ENCODE assay signal across 11 cellular contexts in the genomic region with DNA sequence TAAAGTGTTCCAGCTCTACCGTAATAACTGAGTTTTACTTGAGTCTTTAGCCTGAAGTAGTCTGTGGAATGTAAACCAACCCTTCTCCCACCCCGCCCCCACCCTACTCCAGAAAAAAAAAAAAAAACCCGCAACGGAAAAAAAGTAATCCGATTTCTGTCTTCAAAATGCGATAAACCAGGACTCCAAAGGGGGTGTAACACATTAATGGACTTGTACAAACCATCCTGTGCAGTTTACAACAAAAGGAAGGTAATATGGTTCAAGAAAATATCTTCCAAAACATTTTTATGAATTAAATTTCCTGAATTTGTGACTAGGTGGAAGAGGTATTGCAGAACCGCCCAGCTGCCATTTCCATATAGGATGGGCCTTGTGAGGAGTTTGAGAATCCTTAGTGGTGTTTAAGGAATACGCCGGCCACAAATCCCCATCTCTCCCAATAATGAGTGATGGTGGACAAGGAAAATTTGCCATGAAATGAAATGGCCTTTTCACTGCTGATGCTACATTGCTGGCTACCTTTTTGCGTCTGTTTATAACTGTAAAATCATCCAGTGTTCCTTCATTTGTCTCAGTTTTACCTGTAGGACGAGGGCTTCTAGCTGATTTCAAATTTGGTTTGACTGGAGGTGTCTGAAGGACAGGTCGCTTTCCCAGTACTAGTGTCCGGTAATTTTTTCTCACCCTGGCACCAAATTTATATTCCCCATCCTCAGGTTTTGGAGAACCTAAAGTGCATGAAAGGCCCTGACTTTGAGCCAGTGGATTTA. TPM values are rescaled to one million over a fixed set of nuclear protein-coding genes. Genes with fewer than 3 reads are reported as not detected.
DNase-seq lines count a peak whose midpoint lies in the region; FAIRE-seq and TF ChIP-seq lines count a peak whose summit lies in the region.
"Had no signal": no experiment of that assay in that cellular context is flagged by ENCODE, and none has a peak within 500 bp of the region (broad histone marks: within the 10 kb centered on the region; RNA-seq: fewer than 3 reads in every experiment).

No MANE protein-coding gene starts in this region.

- intact Hi-C loops in kidney (cut with DNase I) (no loop called here), stomach (cut with DNase I; ENCODE audit: low total_unique reads) (no loop called here)

- 72 to 87% (median 83%) methylated on average over 13 of the region's 13 CpGs for WGBS in stomach, 5 donors

- no peak overlapping the region for H3K27ac Mint-ChIP-seq in activated naive CD8-positive, alpha-beta T cell
- no peak overlapping the region for H3K27ac Mint-ChIP-seq in activated naive CD8-positive, alpha-beta T cell treated with anti-CD3 and anti-CD28 coated beads for 36 hours
- H3K27ac Mint-ChIP-seq: activated T-helper 17 cell treated with anti-CD3 and anti-CD28 coated beads, Interleukin-2, amount 50 U/mL, for 72 hours had no signal

- H3K27me3 Mint-ChIP-seq in activated naive CD8-positive, alpha-beta T cell = peaks cover 55% of the 10 kb centered on the region
- H3K27me3 Mint-ChIP-seq in activated naive CD8-positive, alpha-beta T cell treated with anti-CD3 and anti-CD28 coated beads for 36 hours = peaks cover 94% of the 10 kb centered on the region

- no peaks in the 10 kb centered on the region for H3K36me3 ChIP-seq in kidney (ENCODE audit: control insufficient read depth in 1 of 2, insufficient read depth in 2 of 2, low read length in 2 of 2)
- no peaks in the 10 kb centered on the region for H3K36me3 ChIP-seq in stomach

- H3K27ac ChIP-seq in kidney (ENCODE audit: low read depth in 2 of 2, low read length in 2 of 2) (peak overlapping the region; percentile 18 to 26), stomach (peak overlapping the region in 2 of 5 donors; percentile 2 to 23)

- peak overlapping the region; percentile 63 for H3K4me3 Mint-ChIP-seq in activated naive CD8-positive, alpha-beta T cell
- no peak overlapping the region for H3K4me3 Mint-ChIP-seq in activated naive CD8-positive, alpha-beta T cell treated with anti-CD3 and anti-CD28 coated beads for 36 hours

- no peak for DNase-seq in activated naive CD8-positive, alpha-beta T cell treated with anti-CD3 and anti-CD28 coated beads for 36 hours
- DNase-seq in astrocyte of the hippocampus (ENCODE audit: low read depth, low spot score) = peak; percentile 69
- DNase-seq in kidney = no peak
- no peak for DNase-seq in stomach
- DNase-seq in stimulated activated naive CD4-positive, alpha-beta T cell (lab: John Stamatoyannopoulos, UW) = no peak
- DNase-seq in GM20000 (ENCODE audit: low spot score) = no peak
- DNase-seq in GM19240 (ENCODE audit: insufficient read length, low spot score) = no peak
- DNase-seq: caudate nucleus; stimulated activated CD8-positive, alpha-beta memory T cell treated with anti-CD3 and anti-CD28 coated beads, Interleukin-4, amount 100 ng/mL, for 48 hours had no signal

- TF ChIP-seq POLR2A in stomach (IDR thresholded peaks at IDR 0.05) = no peak

- H3K4me1 Mint-ChIP-seq in activated naive CD8-positive, alpha-beta T cell (ENCODE audit: low read depth) = peaks cover 26% of the 10 kb centered on the region
- H3K4me1 Mint-ChIP-seq in activated naive CD8-positive, alpha-beta T cell treated with anti-CD3 and anti-CD28 coated beads for 36 hours = peaks cover 30% of the 10 kb centered on the region

- FAIRE-seq in kidney (lab: Jason Lieb, UNC) = no peak

- no peaks in the 10 kb centered on the region for H3K9me3 Mint-ChIP-seq in activated naive CD8-positive, alpha-beta T cell (ENCODE audit: low read depth)
- H3K9me3 Mint-ChIP-seq in activated naive CD8-positive, alpha-beta T cell treated with anti-CD3 and anti-CD28 coated beads for 36 hours = no peaks in the 10 kb centered on the region
- H3K9me3 Mint-ChIP-seq: activated T-helper 17 cell treated with anti-CD3 and anti-CD28 coated beads, Interleukin-2, amount 50 U/mL, for 72 hours had no signal

- H3K27me3 ChIP-seq in stomach = peaks cover 0 to 76% (median 67%) of the 10 kb centered on the region in 3 donors

- H3K4me1 ChIP-seq in kidney (ENCODE audit: control insufficient read depth in 1 of 2, insufficient read depth in 1 of 2, low read depth in 1 of 2, low read length in 2 of 2) (peaks cover 0 to 4% of the 10 kb centered on the region in 2 donors), stomach (peaks cover 6 to 66% (median 34%) of the 10 kb centered on the region in 4 donors)

- H3K9me3 ChIP-seq in kidney (ENCODE audit: control insufficient read depth in 1 of 2, low read length in 2 of 2) (no peaks in the 10 kb centered on the region), stomach (no peaks in the 10 kb centered on the region)

- H3K4me3 ChIP-seq in kidney (ENCODE audit: low read length in 2 of 2) (peak overlapping the region; percentile 53 to 69), stomach (peak overlapping the region in 3 of 4 donors; percentile 58 to 76 (median 71))

- H3K9ac ChIP-seq in kidney (ENCODE audit: low read length in 2 of 2) = peak overlapping the region in 1 of 2 donors; percentile 69

- TF ChIP-seq EP300 in stomach (IDR thresholded peaks at IDR 0.05) = no peak

- H3K36me3 Mint-ChIP-seq in activated naive CD8-positive, alpha-beta T cell = no peaks in the 10 kb centered on the region
- H3K36me3 Mint-ChIP-seq in activated naive CD8-positive, alpha-beta T cell treated with anti-CD3 and anti-CD28 coated beads for 36 hours = peaks cover 3% of the 10 kb centered on the region

- TF ChIP-seq CTCF in kidney (IDR thresholded peaks at IDR 0.05; ENCODE audit: borderline replicate concordance, extremely low read depth, insufficient read depth) (no peak), stomach (IDR thresholded peaks at IDR 0.05) (no peak), GM20000 (IDR thresholded peaks at IDR 0.05; ENCODE audit: extremely low read depth, missing control alignments) (no peak)

RNA-seq across cellular contexts. Expression of gene SKIDA1, which starts 10.5 kb away (rescaled TPM):
- total RNA-seq in activated naive CD8-positive, alpha-beta T cell treated with anti-CD3 and anti-CD28 coated beads for 36 hours = under 1 TPM in 1 of 2 experiments, not detected in 1; 0.54 TPM
- total RNA-seq in kidney = 2.9 TPM
- 0.71 TPM for polyA plus RNA-seq in kidney (ENCODE audit: insufficient read depth, low read depth, low replicate concordance)
- 1 to 10 TPM in 2 of 5 donors, under 1 TPM in 2, not detected in 1; under 0.01 to 2.7 (median 0.95) TPM for total RNA-seq in stomach
- under 1 TPM; 0.06 to 0.45 (median 0.15) TPM for polyA plus RNA-seq in stomach

RNA-seq across cellular contexts. Expression of gene MLLT10, which starts 19.0 kb away (rescaled TPM):
- total RNA-seq in activated naive CD8-positive, alpha-beta T cell treated with anti-CD3 and anti-CD28 coated beads for 36 hours = 10 to 100 TPM; 33.9 to 36.2 TPM
- total RNA-seq in kidney (54.2 TPM), stomach (10 to 100 TPM; 22.2 to 76.9 (median 34.4) TPM)
- polyA plus RNA-seq in kidney (ENCODE audit: insufficient read depth, low read depth, low replicate concordance) (11.0 TPM), stomach (10 to 100 TPM; 12.8 to 22.1 (median 13.7) TPM)
